22 cellular contexts compared by ENCODE assay signal in the genomic region with DNA sequence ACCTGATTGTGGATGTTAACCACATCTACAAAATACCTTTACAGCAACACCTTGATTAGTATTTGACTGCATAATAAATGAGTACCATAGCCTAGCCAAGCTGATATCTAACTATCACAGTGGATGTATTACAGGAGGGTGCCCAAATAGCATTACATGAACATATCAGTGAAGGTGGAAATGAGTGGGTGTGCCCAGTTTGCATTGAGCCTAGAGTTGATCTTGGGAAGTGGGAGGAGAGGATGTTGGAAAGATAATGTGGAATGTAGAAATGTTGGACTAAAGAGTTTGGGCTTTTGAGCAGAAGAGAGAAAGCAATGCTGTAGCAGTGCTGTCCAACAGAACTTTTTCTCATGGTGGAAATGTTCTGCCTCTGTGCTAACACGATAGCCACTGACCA.
"Had no signal": no experiment of that assay in that cellular context is flagged by ENCODE, and none has a peak within 500 bp of the region (broad histone marks: within the 10 kb centered on the region; RNA-seq: fewer than 3 reads in every experiment).

No MANE protein-coding gene starts in this region.

- H3K9ac ChIP-seq: SK-N-SH had no signal

- H3K9me3 ChIP-seq: SK-N-SH had no signal

- H3K27me3 Mint-ChIP-seq: IgD-negative memory B cell had no signal

- H3K27ac ChIP-seq: HL-60 had no signal

- DNase-seq: KBM-7, NCI-H1048, NCI-H1105, NCI-H1417, NCI-H1436 treated with DMSO at 0.1 percent for 48 hours, NCI-H1694, NCI-H187 treated with DMSO at 0.1 percent for 48 hours, NCI-H2029 treated with DMSO at 0.1 percent for 48 hours, NCI-H2171 treated with DMSO at 0.1 percent for 48 hours, NCI-H2227 treated with DMSO at 0.1 percent for 48 hours, NCI-H446, NCI-H510A, NCI-H524 treated with DMSO at 0.1 percent for 48 hours, NCI-H69, NCI-H774, Right ventricle myocardium superior, RPMI8226, SIG-M5, SK-N-SH had no signal

- H3K4me2 ChIP-seq: SK-N-SH had no signal

- FAIRE-seq: RCC 7860 had no signal

- H3K4me3 Mint-ChIP-seq: IgD-negative memory B cell had no signal
